In the genomic region with DNA sequence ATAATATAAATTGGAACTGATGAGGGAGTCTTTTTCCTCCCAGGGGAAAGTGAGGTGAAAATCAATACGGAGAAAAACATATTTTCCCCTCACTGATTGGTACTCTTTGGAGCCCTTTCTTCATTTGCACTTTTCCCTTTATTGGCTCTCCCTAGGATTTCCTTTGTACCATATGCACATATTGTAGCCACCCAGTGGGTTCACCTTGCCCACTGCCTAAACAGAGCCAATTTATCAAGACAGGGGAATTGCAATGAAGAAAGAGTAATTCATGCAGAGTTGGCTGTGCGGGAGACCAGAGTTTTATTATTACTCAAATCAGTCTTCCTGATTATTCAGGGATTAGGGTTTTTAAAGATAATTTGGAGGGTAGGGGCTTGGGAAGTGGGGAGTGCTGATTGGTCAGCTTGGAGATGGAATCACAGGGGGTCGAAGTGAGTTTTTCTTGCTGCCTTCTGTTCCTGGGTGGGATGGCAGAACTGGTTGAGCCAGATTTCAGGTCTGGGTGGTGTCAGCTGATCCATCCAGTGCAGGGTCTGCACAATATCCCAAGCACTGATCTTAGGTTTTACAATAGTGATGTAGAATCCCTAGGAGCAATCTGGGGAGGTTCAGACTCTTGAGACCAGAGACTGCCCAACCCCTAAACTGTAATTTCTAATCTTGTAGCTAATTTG, we compare ENCODE assay signal across 20 cellular contexts. TPM values are rescaled to one million over a fixed set of nuclear protein-coding genes. Genes with fewer than 3 reads are reported as not detected.
"Had no signal": no experiment of that assay in that cellular context is flagged by ENCODE, and none has a peak within 500 bp of the region (broad histone marks: within the 10 kb centered on the region; RNA-seq: fewer than 3 reads in every experiment).

No MANE protein-coding gene starts in this region.

- H3K4me3 ChIP-seq: heart left ventricle, left ventricle myocardium inferior, lower lobe of right lung, right atrium auricular region, sigmoid colon, skin epidermis, suprapubic skin, thyroid gland, upper lobe of right lung, vagina had no signal

- H3K27me3 ChIP-seq: heart left ventricle, right atrium auricular region, sigmoid colon, suprapubic skin, thyroid gland, upper lobe of right lung, vagina had no signal

- H3K4me1 ChIP-seq: left ventricle myocardium inferior, lower lobe of right lung, right atrium auricular region, upper lobe of right lung had no signal

- H3K27ac Mint-ChIP-seq: immature natural killer cell; naive thymus-derived CD4-positive, alpha-beta T cell had no signal

- H3K4me3 Mint-ChIP-seq: immature natural killer cell; naive thymus-derived CD4-positive, alpha-beta T cell had no signal

- H3K4me1 Mint-ChIP-seq: immature natural killer cell; naive thymus-derived CD4-positive, alpha-beta T cell had no signal

- DNase-seq: effector memory CD4-positive, alpha-beta T cell; heart left ventricle; hippocampal formation; immature natural killer cell; kidney; left cardiac atrium; left ventricle myocardium inferior; lower lobe of right lung; mesendoderm; naive thymus-derived CD4-positive, alpha-beta T cell; posterior cingulate gyrus; sigmoid colon; stimulated activated CD4-positive, alpha-beta T cell treated with anti-CD3 and anti-CD28 coated beads, Interleukin-2, amount 100 ng/mL, for 24 hours; stimulated activated naive CD4-positive, alpha-beta T cell; thyroid gland; upper lobe of right lung had no signal

- H3K36me3 Mint-ChIP-seq: immature natural killer cell had no signal

- H3K9me3 ChIP-seq: lower lobe of right lung, suprapubic skin, thyroid gland, upper lobe of right lung, vagina had no signal

- H3K27ac ChIP-seq: heart left ventricle, left ventricle myocardium inferior, lower lobe of right lung, right atrium auricular region, sigmoid colon, skin epidermis, suprapubic skin, thyroid gland, upper lobe of right lung, vagina had no signal

- H3K36me3 ChIP-seq: heart left ventricle, left ventricle myocardium inferior, lower lobe of right lung, right atrium auricular region, sigmoid colon, suprapubic skin, thyroid gland, upper lobe of right lung, vagina had no signal

RNA-seq across cellular contexts. Expression of gene KCNE4, which starts 15.1 kb away (rescaled TPM):
- total RNA-seq: naive thymus-derived CD4-positive, alpha-beta T cell had no signal
